15 cellular contexts compared by ENCODE assay signal in the genomic region with DNA sequence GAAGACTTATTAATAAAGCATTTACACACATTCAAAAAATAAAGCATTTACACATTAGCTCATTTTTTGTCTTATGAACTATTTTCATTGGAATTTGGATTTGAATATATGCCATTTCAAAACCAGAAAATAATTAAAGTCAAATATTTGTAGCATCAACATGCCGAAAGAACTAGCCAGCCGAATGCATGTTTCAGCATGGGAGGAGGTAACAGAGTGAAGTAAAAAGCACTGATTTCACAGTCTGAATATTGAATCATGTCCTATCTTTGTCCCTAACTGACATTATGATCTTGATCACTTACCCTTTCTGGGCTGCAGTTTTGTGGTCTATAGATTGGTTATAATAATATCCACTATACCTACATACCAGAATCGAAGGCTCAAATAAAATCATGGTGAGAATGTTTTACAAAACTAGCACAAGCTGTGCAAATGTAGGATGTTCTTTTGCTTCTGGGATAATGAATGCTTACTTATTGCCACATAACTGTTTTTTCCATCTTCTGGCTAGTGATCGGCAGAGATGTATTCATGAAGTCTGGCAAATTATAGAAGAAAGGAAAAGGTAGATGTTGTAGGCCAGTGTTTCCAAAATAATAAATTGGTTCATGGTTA.
A peak's percentile ranks its signal among the peaks of the same experiment; 100 is the strongest.
DNase-seq lines count a peak whose midpoint lies in the region; ATAC-seq and TF ChIP-seq lines count a peak whose summit lies in the region.
"Had no signal": no experiment of that assay in that cellular context is flagged by ENCODE, and none has a peak within 500 bp of the region (broad histone marks: within the 10 kb centered on the region; RNA-seq: fewer than 3 reads in every experiment).

No MANE protein-coding gene starts in this region.

- no peak overlapping the region for H3K4me3 ChIP-seq in cardiac muscle cell
- H3K4me3 ChIP-seq in adipocyte (ENCODE audit: low read length) = peak overlapping the region; percentile 51
- H3K4me3 ChIP-seq in muscle layer of duodenum (ENCODE audit: low read depth in 1 of 2, low read length in 2 of 2) = no peak overlapping the region
- H3K4me3 ChIP-seq in upper lobe of left lung = no peak overlapping the region
- H3K4me3 ChIP-seq: HAP-1 had no signal

- H3K4me1 ChIP-seq in cardiac muscle cell (ENCODE audit: low read depth) = no peaks in the 10 kb centered on the region
- H3K4me1 ChIP-seq in adipocyte (ENCODE audit: control insufficient read depth, insufficient read depth, low read length) = peaks cover 47% of the 10 kb centered on the region
- H3K4me1 ChIP-seq in muscle layer of duodenum (ENCODE audit: control insufficient read depth in 1 of 2, insufficient read depth in 2 of 2, low read length in 2 of 2) = peaks cover 0 to 10% of the 10 kb centered on the region in 2 donors
- peaks cover 4 to 14% (median 11%) of the 10 kb centered on the region in 4 donors for H3K4me1 ChIP-seq in upper lobe of left lung
- H3K4me1 ChIP-seq: HAP-1 had no signal

- ATAC-seq in Right ventricle myocardium superior (ENCODE audit: poor library complexity) (no peak), upper lobe of left lung (ENCODE audit: low FRiP score in 2 of 2) (peak in 1 of 2 donors; percentile 71), HG02798 (IDR thresholded peaks at IDR 0.05; ENCODE audit: poor library complexity, unreplicated experiment) (no peak), HG02981 (IDR thresholded peaks at IDR 0.05; ENCODE audit: unreplicated experiment) (no peak)

- peak overlapping the region; percentile 25 for H3K27ac ChIP-seq in cardiac muscle cell
- H3K27ac ChIP-seq in muscle layer of duodenum (ENCODE audit: low read length) = peak overlapping the region; percentile 47
- peak overlapping the region in 3 of 4 donors; percentile 12 to 27 (median 18) for H3K27ac ChIP-seq in upper lobe of left lung

- TF ChIP-seq CTCF in cardiac muscle cell (IDR thresholded peaks at IDR 0.05; ENCODE audit: low read depth, low read length) = no peak
- TF ChIP-seq CTCF in upper lobe of left lung (IDR thresholded peaks at IDR 0.05) = no peak

- no peaks in the 10 kb centered on the region for H3K27me3 ChIP-seq in cardiac muscle cell
- no peaks in the 10 kb centered on the region for H3K27me3 ChIP-seq in adipocyte (replicated peaks; ENCODE audit: control insufficient read depth, insufficient read depth, low read length)
- no peaks in the 10 kb centered on the region for H3K27me3 ChIP-seq in muscle layer of duodenum (ENCODE audit: low read depth, low read length)
- no peaks in the 10 kb centered on the region for H3K27me3 ChIP-seq in upper lobe of left lung

- no peak for TF ChIP-seq EP300 in upper lobe of left lung (IDR thresholded peaks at IDR 0.05)

- WGBS in upper lobe of left lung, 2 donors = 84 to 85% methylated on average over 4 of the region's 4 CpGs

- intact Hi-C loops in Right ventricle myocardium superior (cut with DNase I) = no loop called here

- H3K36me3 ChIP-seq in cardiac muscle cell = peaks cover 4% of the 10 kb centered on the region
- H3K36me3 ChIP-seq in adipocyte (ENCODE audit: control insufficient read depth, insufficient read depth, low read length, severe bottlenecking) = peaks cover 11% of the 10 kb centered on the region
- H3K36me3 ChIP-seq in muscle layer of duodenum (ENCODE audit: control insufficient read depth in 1 of 2, insufficient read depth in 2 of 2, low read length in 2 of 2) = peaks cover 0 to 19% of the 10 kb centered on the region in 2 donors
- H3K36me3 ChIP-seq in upper lobe of left lung = peaks cover 0 to 25% (median 1%) of the 10 kb centered on the region in 4 donors
- H3K36me3 ChIP-seq: HAP-1 had no signal

- no peak for TF ChIP-seq POLR2A in upper lobe of left lung (IDR thresholded peaks at IDR 0.05)

- H3K9me3 ChIP-seq in cardiac muscle cell (ENCODE audit: low read depth) = no peaks in the 10 kb centered on the region
- H3K9me3 ChIP-seq in adipocyte (ENCODE audit: control insufficient read depth, low read length) = no peaks in the 10 kb centered on the region
- no peaks in the 10 kb centered on the region for H3K9me3 ChIP-seq in muscle layer of duodenum (ENCODE audit: control insufficient read depth in 1 of 2, low read length in 2 of 2)
- H3K9me3 ChIP-seq in upper lobe of left lung = no peaks in the 10 kb centered on the region
- H3K9me3 ChIP-seq: HAP-1 had no signal

- DNase-seq in cardiac muscle cell (ENCODE audit: low read depth in 1 of 2, low spot score in 1 of 2) (no peak), Right ventricle myocardium superior (no peak), adipocyte (ENCODE audit: low read depth) (peak; percentile 51), upper lobe of left lung (no peak), HPDE6-E6E7 (ENCODE audit: extremely low spot score) (no peak)
- DNase-seq: DMS 273 treated with DMSO at 0.1 percent for 48 hours; KG1; kidney; NCI-H1436 treated with DMSO at 0.1 percent for 48 hours; NCI-H446 treated with DMSO at 0.1 percent for 48 hours; stimulated activated CD4-positive, alpha-beta T cell treated with anti-CD3 and anti-CD28 coated beads, Interleukin-1b, Interleukin-23, amount 100 ng/mL, for 48 hours had no signal

- peak overlapping the region; percentile 76 for H3K9ac ChIP-seq in adipocyte (ENCODE audit: low read length)
